In genomic region chr1:23611601-23612327, GRCh38 we compare ENCODE assay signal across 12 cellular contexts. TPM values are rescaled to one million over a fixed set of nuclear protein-coding genes. Genes with fewer than 3 reads are reported as not detected.
DNase-seq lines count a peak whose midpoint lies in the region; ATAC-seq and TF ChIP-seq lines count a peak whose summit lies in the region.
"Had no signal": no experiment of that assay in that cellular context is flagged by ENCODE, and none has a peak within 500 bp of the region (broad histone marks: within the 10 kb centered on the region; RNA-seq: fewer than 3 reads in every experiment).

No MANE protein-coding gene starts in this region.

- H3K27me3 ChIP-seq in SK-N-SH (ENCODE audit: insufficient read depth), result no peaks in the 10 kb centered on the region
- H3K27me3 ChIP-seq: cardiac muscle cell, tibial nerve had no signal

- H2AFZ ChIP-seq in SK-N-SH (ENCODE audit: low read depth), result no peak overlapping the region

- POLR2A ChIA-PET in SK-N-SH (lab: Yijun Ruan, JAX), result no interaction called here

- intact Hi-C loops in activated naive CD4-positive, alpha-beta T cell treated with anti-CD3 and anti-CD28 coated beads for 36 hours (cut with micrococcal nuclease), result loop anchor here (1.0 to 2.0 kb wide), 2 partner anchors 9 to 53 kb away; partner anchors contain the start of gene ID3

- no peaks in the 10 kb centered on the region for H4K20me1 ChIP-seq in SK-N-SH (ENCODE audit: insufficient read depth)

- no peak overlapping the region for H3K4me3 ChIP-seq in SK-N-SH (ENCODE audit: low read depth in 2 of 2, low read length in 1 of 2)
- H3K4me3 ChIP-seq: cardiac muscle cell, tibial nerve had no signal

- no peak for TF ChIP-seq CTCF in SK-N-SH (IDR thresholded peaks at IDR 0.05)

- CTCF ChIA-PET in activated naive CD4-positive, alpha-beta T cell treated with anti-CD3 and anti-CD28 coated beads for 36 hours (lab: Charles Lee), result interaction anchor here (0.6 to 2.6 kb wide), 8 partner anchors 11 to 826 kb away, joined by 3 to 8 read pairs (median 4); partner anchors contain the start of gene ID3
- CTCF ChIA-PET in SK-N-SH (lab: Yijun Ruan, JAX), result interaction anchor here (1.2 to 4.9 kb wide), 3 partner anchors 22 to 115 kb away, joined by 4 to 24 read pairs (median 10); no protein-coding TSS in a partner anchor

- H3K27ac Mint-ChIP-seq in activated naive CD4-positive, alpha-beta T cell treated with anti-CD3 and anti-CD28 coated beads for 36 hours, result peak overlapping the region; percentile 88
- H3K27ac Mint-ChIP-seq in activated naive CD4-positive, alpha-beta T cell treated with anti-CD3 and anti-CD28 coated beads, Interleukin-2, amount 50 U/mL, for 24 hours, result peak overlapping the region; percentile 19
- no peak overlapping the region for H3K27ac Mint-ChIP-seq in stimulated activated naive CD8-positive, alpha-beta T cell treated with anti-CD3 and anti-CD28 coated beads, Interleukin-15, amount 100 ng/mL, for 72 hours

- no peaks in the 10 kb centered on the region for H3K27me3 Mint-ChIP-seq in activated naive CD4-positive, alpha-beta T cell treated with anti-CD3 and anti-CD28 coated beads for 36 hours (ENCODE audit: low read depth)
- no peaks in the 10 kb centered on the region for H3K27me3 Mint-ChIP-seq in activated naive CD4-positive, alpha-beta T cell treated with anti-CD3 and anti-CD28 coated beads, Interleukin-2, amount 50 U/mL, for 24 hours
- no peaks in the 10 kb centered on the region for H3K27me3 Mint-ChIP-seq in stimulated activated naive CD8-positive, alpha-beta T cell treated with anti-CD3 and anti-CD28 coated beads, Interleukin-15, amount 100 ng/mL, for 72 hours

- H3K36me3 Mint-ChIP-seq in activated naive CD4-positive, alpha-beta T cell treated with anti-CD3 and anti-CD28 coated beads for 36 hours (ENCODE audit: low read depth), result no peaks in the 10 kb centered on the region
- no peaks in the 10 kb centered on the region for H3K36me3 Mint-ChIP-seq in activated naive CD4-positive, alpha-beta T cell treated with anti-CD3 and anti-CD28 coated beads, Interleukin-2, amount 50 U/mL, for 24 hours

- DNase-seq in activated naive CD4-positive, alpha-beta T cell treated with anti-CD3 and anti-CD28 coated beads for 36 hours, result peak; percentile 82
- no peak for DNase-seq in activated naive CD4-positive, alpha-beta T cell treated with anti-CD3 and anti-CD28 coated beads, Interleukin-2, amount 50 U/mL, for 16 hours
- DNase-seq in NCI-H345 (lab: John Stamatoyannopoulos, UW) (peak; percentile 37), SK-N-SH (no peak), NCI-H2227 (lab: John Stamatoyannopoulos, UW; ENCODE audit: unreplicated experiment) (no peak), NOMO-1 treated with dmso at 0.1 percent for 144 hours (lab: John Stamatoyannopoulos, UW; ENCODE audit: unreplicated experiment) (no peak)
- DNase-seq in stimulated activated naive CD8-positive, alpha-beta T cell treated with anti-CD3 and anti-CD28 coated beads, Interleukin-15, amount 100 ng/mL, for 72 hours, result no peak
- DNase-seq: AML-193, NCI-H82 had no signal

- no peak overlapping the region for H3K4me2 ChIP-seq in SK-N-SH

- H3K79me2 ChIP-seq in SK-N-SH (ENCODE audit: insufficient read depth), result no peaks in the 10 kb centered on the region

- no peak for TF ChIP-seq EP300 in SK-N-SH (IDR thresholded peaks at IDR 0.05; ENCODE audit: borderline replicate concordance in 1 of 2, low read depth in 1 of 2, low read length in 1 of 2)

- no peak overlapping the region for H3K9ac ChIP-seq in SK-N-SH

- peaks cover 0 to 2% of the 10 kb centered on the region in 2 experiments; a peak in 1 of 4 replicates for H3K4me1 ChIP-seq in SK-N-SH (ENCODE audit: control insufficient read depth in 1 of 2, insufficient read depth in 2 of 2, low read depth in 1 of 2, low read length in 1 of 2)

- ATAC-seq in stimulated activated naive CD8-positive, alpha-beta T cell treated with anti-CD3 and anti-CD28 coated beads, Interleukin-15, amount 100 ng/mL, for 72 hours, result peak; percentile 43

- TF ChIP-seq RAD21 in SK-N-SH (IDR thresholded peaks at IDR 0.05; ENCODE audit: low read length), result no peak

- H3K4me3 Mint-ChIP-seq in activated naive CD4-positive, alpha-beta T cell treated with anti-CD3 and anti-CD28 coated beads for 36 hours, result no peak overlapping the region
- H3K4me3 Mint-ChIP-seq in activated naive CD4-positive, alpha-beta T cell treated with anti-CD3 and anti-CD28 coated beads, Interleukin-2, amount 50 U/mL, for 24 hours, result no peak overlapping the region
- peak overlapping the region; percentile 22 to 31 for H3K4me3 Mint-ChIP-seq in stimulated activated naive CD8-positive, alpha-beta T cell treated with anti-CD3 and anti-CD28 coated beads, Interleukin-15, amount 100 ng/mL, for 72 hours

- H3K4me1 Mint-ChIP-seq in activated naive CD4-positive, alpha-beta T cell treated with anti-CD3 and anti-CD28 coated beads for 36 hours (ENCODE audit: low read depth), result peaks cover 71% of the 10 kb centered on the region
- peaks cover 79% of the 10 kb centered on the region for H3K4me1 Mint-ChIP-seq in activated naive CD4-positive, alpha-beta T cell treated with anti-CD3 and anti-CD28 coated beads, Interleukin-2, amount 50 U/mL, for 24 hours
- H3K4me1 Mint-ChIP-seq in stimulated activated naive CD8-positive, alpha-beta T cell treated with anti-CD3 and anti-CD28 coated beads, Interleukin-15, amount 100 ng/mL, for 72 hours, result peaks cover 81% of the 10 kb centered on the region

- H3K9me2 ChIP-seq in SK-N-SH, result no peaks in the 10 kb centered on the region

- 81% methylated on average over 3 of the region's 4 CpGs for WGBS in SK-N-SH (ENCODE audit: low lambda C conversion rate)

- no peak overlapping the region for H3K27ac ChIP-seq in SK-N-SH (ENCODE audit: low read depth in 2 of 2, low read length in 1 of 2)
- H3K27ac ChIP-seq: cardiac muscle cell, tibial nerve had no signal

- no peaks in the 10 kb centered on the region for H3F3A ChIP-seq in SK-N-SH (replicated peaks; ENCODE audit: insufficient read depth)

- H3K9me3 ChIP-seq in SK-N-SH, result no peaks in the 10 kb centered on the region
- H3K9me3 ChIP-seq: tibial nerve had no signal

- H3K9me3 Mint-ChIP-seq in activated naive CD4-positive, alpha-beta T cell treated with anti-CD3 and anti-CD28 coated beads for 36 hours, result no peaks in the 10 kb centered on the region
- no peaks in the 10 kb centered on the region for H3K9me3 Mint-ChIP-seq in activated naive CD4-positive, alpha-beta T cell treated with anti-CD3 and anti-CD28 coated beads, Interleukin-2, amount 50 U/mL, for 24 hours
- no peaks in the 10 kb centered on the region for H3K9me3 Mint-ChIP-seq in stimulated activated naive CD8-positive, alpha-beta T cell treated with anti-CD3 and anti-CD28 coated beads, Interleukin-15, amount 100 ng/mL, for 72 hours

- H3K36me3 ChIP-seq in SK-N-SH (replicated peaks in 1 of 2; ENCODE audit: control insufficient read depth in 1 of 2, insufficient read depth in 2 of 2, low read length in 1 of 2), result no peaks in the 10 kb centered on the region
- H3K36me3 ChIP-seq: cardiac muscle cell, tibial nerve had no signal

TF ChIP-seq in SK-N-SH, 30 proteins besides CTCF, POLR2A, EP300 and RAD21:
- no peak for TF ChIP-seq RFX5 (IDR thresholded peaks at IDR 0.05; ENCODE audit: low read length)
- no peak for TF ChIP-seq FOSL2 (IDR thresholded peaks at IDR 0.05; ENCODE audit: borderline replicate concordance, low read depth)
- TF ChIP-seq JUND (IDR thresholded peaks at IDR 0.05), result no peak
- TF ChIP-seq REST (IDR thresholded peaks at IDR 0.05; ENCODE audit: low read depth, low read length), result no peak
- TF ChIP-seq FOXJ3 (CRISPR knock-in tag; IDR thresholded peaks at IDR 0.05), result no peak

RNA-seq across cellular contexts. Expression of gene ID3, which starts 52.5 kb away (rescaled TPM):
- total RNA-seq in activated naive CD4-positive, alpha-beta T cell treated with anti-CD3 and anti-CD28 coated beads for 36 hours, result 10 to 100 TPM; 69.5 to 74.6 TPM
- polyA plus RNA-seq in SK-N-SH (2012; rRNA removed), result 394 and 504 TPM in 2 replicates
- polyA plus RNA-seq in SK-N-SH (2012; cell fraction: cytosol; rRNA removed), result 247 and 268 TPM in 2 replicates
- polyA plus RNA-seq in SK-N-SH (2012; cell fraction: nucleus; rRNA removed), result 1,333 and 1,662 TPM in 2 replicates

Comparison
In these comparisons a context has a peak if more than half of its experiments do, and no peak if none do; other contexts are left out.
1. DNase-seq: peak in activated naive CD4-positive, alpha-beta T cell treated with anti-CD3 and anti-CD28 coated beads for 36 hours (single experiment) and NCI-H345 (single experiment); none in activated naive CD4-positive, alpha-beta T cell treated with anti-CD3 and anti-CD28 coated beads, Interleukin-2, amount 50 U/mL, for 16 hours (single experiment), stimulated activated naive CD8-positive, alpha-beta T cell treated with anti-CD3 and anti-CD28 coated beads, Interleukin-15, amount 100 ng/mL, for 72 hours (0 of 2), SK-N-SH (single experiment), NCI-H2227 (single experiment) and NOMO-1 treated with dmso at 0.1 percent for 144 hours (single experiment).
2. H3K27ac Mint-ChIP-seq: peak in activated naive CD4-positive, alpha-beta T cell treated with anti-CD3 and anti-CD28 coated beads for 36 hours (single experiment) and activated naive CD4-positive, alpha-beta T cell treated with anti-CD3 and anti-CD28 coated beads, Interleukin-2, amount 50 U/mL, for 24 hours (single experiment); none in stimulated activated naive CD8-positive, alpha-beta T cell treated with anti-CD3 and anti-CD28 coated beads, Interleukin-15, amount 100 ng/mL, for 72 hours (0 of 2).
3. H3K4me3 Mint-ChIP-seq: peak in stimulated activated naive CD8-positive, alpha-beta T cell treated with anti-CD3 and anti-CD28 coated beads, Interleukin-15, amount 100 ng/mL, for 72 hours (2 of 2); none in activated naive CD4-positive, alpha-beta T cell treated with anti-CD3 and anti-CD28 coated beads for 36 hours (single experiment) and activated naive CD4-positive, alpha-beta T cell treated with anti-CD3 and anti-CD28 coated beads, Interleukin-2, amount 50 U/mL, for 24 hours (single experiment).